1 cellular context compared by ENCODE assay signal in genomic region chr16:12853972-12854371, GRCh38.
TF ChIP-seq lines count a peak whose summit lies in the region.

No MANE protein-coding gene starts in this region.

TF ChIP-seq in GM23338, 12 proteins besides CTCF, POLR2A, EP300 and RAD21 (continued from another document):
- TF ChIP-seq EZH2 (IDR thresholded peaks at IDR 0.05; ENCODE audit: low read depth, unreplicated experiment) = no peak
- no peak for TF ChIP-seq ZNF114 (CRISPR knock-in tag; IDR thresholded peaks at IDR 0.05)
